In genomic region chr7:2913760-2914387, GRCh38 we compare ENCODE assay signal across 19 cellular contexts.
"Had no signal": no experiment of that assay in that cellular context is flagged by ENCODE, and none has a peak within 500 bp of the region (broad histone marks: within the 10 kb centered on the region; RNA-seq: fewer than 3 reads in every experiment).

No MANE protein-coding gene starts in this region.

- H3K9me3 ChIP-seq: ascending aorta, colonic mucosa, tibial artery had no signal

- DNase-seq: activated CD4-positive, alpha-beta T cell treated with anti-CD3 and anti-CD28 coated beads, Interleukin-2, amount 10 ng/mL, durations not matched to agents 7 days and 5 days; activated CD8-positive, alpha-beta memory T cell treated with anti-CD3 and anti-CD28 coated beads, Interleukin-2, amount 50 U/mL, for 4 hours; activated CD8-positive, alpha-beta T cell treated with anti-CD3 and anti-CD28 coated beads, Interleukin-2, amount 10 ng/mL, durations not matched to agents 7 days and 5 days; activated effector memory CD4-positive, alpha-beta T cell treated with anti-CD3 and anti-CD28 coated beads, Interleukin-2, amount 50 U/mL, for 16 hours; activated T-cell treated with anti-CD3 and anti-CD28 coated beads, Interleukin-2, amount 50 U/mL, for 72 hours; colonic mucosa; foreskin keratinocyte; glutamatergic neuron; hippocampal formation; stimulated activated naive CD8-positive, alpha-beta T cell treated with anti-CD3 and anti-CD28 coated beads, Interleukin-15, Interleukin-2, amounts not matched to agents 100 U/mL and 50 U/mL, for 24 hours; tibial artery had no signal

- H3K4me1 Mint-ChIP-seq: activated CD4-positive, alpha-beta T cell treated with anti-CD3 and anti-CD28 coated beads, Interleukin-2, amount 10 ng/mL, durations not matched to agents 7 days and 5 days; activated naive CD4-positive, alpha-beta T cell treated with anti-CD3 and anti-CD28 coated beads, Interleukin-2, amount 50 U/mL, for 24 hours had no signal

- H3K36me3 ChIP-seq: ascending aorta, colonic mucosa, tibial artery had no signal

- H3K27me3 Mint-ChIP-seq: activated CD4-positive, alpha-beta T cell treated with anti-CD3 and anti-CD28 coated beads, Interleukin-2, amount 10 ng/mL, durations not matched to agents 7 days and 5 days; activated naive CD4-positive, alpha-beta T cell treated with anti-CD3 and anti-CD28 coated beads, Interleukin-2, amount 50 U/mL, for 24 hours; central memory CD8-positive, alpha-beta T cell; natural killer cell treated with Interleukin-12 subunit alpha and Interleukin-12 subunit beta and Interleukin-15 and Interleukin-18, amount 100 ng/mL, for 72 hours had no signal

- H3K4me1 ChIP-seq: ascending aorta, colonic mucosa, foreskin keratinocyte, parathyroid adenoma, tibial artery had no signal

- H3K4me3 ChIP-seq: ascending aorta, colonic mucosa, lung, tibial artery had no signal

- H3K27me3 ChIP-seq: ascending aorta, colonic mucosa, foreskin keratinocyte had no signal

- H3K27ac ChIP-seq: ascending aorta, colonic mucosa, foreskin keratinocyte, parathyroid adenoma, tibial artery had no signal

- H3K4me3 Mint-ChIP-seq: activated CD4-positive, alpha-beta T cell treated with anti-CD3 and anti-CD28 coated beads, Interleukin-2, amount 10 ng/mL, durations not matched to agents 7 days and 5 days; activated CD8-positive, alpha-beta T cell treated with anti-CD3 and anti-CD28 coated beads, Interleukin-2, amount 10 ng/mL, durations not matched to agents 7 days and 5 days; activated naive CD4-positive, alpha-beta T cell treated with anti-CD3 and anti-CD28 coated beads, Interleukin-2, amount 50 U/mL, for 24 hours; activated T-cell treated with anti-CD3 and anti-CD28 coated beads, Interleukin-2, amount 50 U/mL, for 72 hours; central memory CD8-positive, alpha-beta T cell; natural killer cell treated with Interleukin-12 subunit alpha and Interleukin-12 subunit beta and Interleukin-15 and Interleukin-18, amount 100 ng/mL, for 72 hours had no signal

- H3K27ac Mint-ChIP-seq: activated CD4-positive, alpha-beta T cell treated with anti-CD3 and anti-CD28 coated beads, Interleukin-2, amount 10 ng/mL, durations not matched to agents 7 days and 5 days; activated CD8-positive, alpha-beta T cell treated with anti-CD3 and anti-CD28 coated beads, Interleukin-2, amount 10 ng/mL, durations not matched to agents 7 days and 5 days; activated naive CD4-positive, alpha-beta T cell treated with anti-CD3 and anti-CD28 coated beads, Interleukin-2, amount 50 U/mL, for 24 hours; natural killer cell treated with Interleukin-12 subunit alpha and Interleukin-12 subunit beta and Interleukin-15 and Interleukin-18, amount 100 ng/mL, for 72 hours had no signal

- H3K9me3 Mint-ChIP-seq: activated CD4-positive, alpha-beta T cell treated with anti-CD3 and anti-CD28 coated beads, Interleukin-2, amount 10 ng/mL, durations not matched to agents 7 days and 5 days; activated naive CD4-positive, alpha-beta T cell treated with anti-CD3 and anti-CD28 coated beads, Interleukin-2, amount 50 U/mL, for 24 hours; activated T-cell treated with anti-CD3 and anti-CD28 coated beads, Interleukin-2, amount 50 U/mL, for 72 hours; central memory CD8-positive, alpha-beta T cell; natural killer cell treated with Interleukin-12 subunit alpha and Interleukin-12 subunit beta and Interleukin-15 and Interleukin-18, amount 100 ng/mL, for 72 hours had no signal

- ATAC-seq: activated CD4-positive, CD25-positive, alpha-beta regulatory T cell treated with anti-CD3 and anti-CD28 coated beads, Interleukin-2, amount 50 U/mL, for 24 hours; activated CD8-positive, alpha-beta T cell treated with anti-CD3 and anti-CD28 coated beads, Interleukin-2, amount 10 ng/mL, durations not matched to agents 7 days and 5 days; foreskin keratinocyte; left lobe of liver; natural killer cell treated with Interleukin-12 subunit alpha and Interleukin-12 subunit beta and Interleukin-15 and Interleukin-18, amount 100 ng/mL, for 72 hours; stimulated activated naive CD8-positive, alpha-beta T cell treated with anti-CD3 and anti-CD28 coated beads, Interleukin-15, Interleukin-2, amounts not matched to agents 100 U/mL and 50 U/mL, for 24 hours had no signal
